Comparison of ENCODE assay signal across 8 cellular contexts in genomic region chr1:36351222-36351977, GRCh38. TPM values are rescaled to one million over a fixed set of nuclear protein-coding genes. Genes with fewer than 3 reads are reported as not detected.
DNase-seq lines count a peak whose midpoint lies in the region; ATAC-seq and TF ChIP-seq lines count a peak whose summit lies in the region.

No MANE protein-coding gene starts in this region.

- no peak for TF ChIP-seq CTCF in CD8-positive, alpha-beta T cell (IDR thresholded peaks at IDR 0.05)
- TF ChIP-seq CTCF in PC-3 (conservative IDR thresholded peaks at IDR 0.05; ENCODE audit: low read depth, low read length) (peak; percentile 21; the same call in 1 of the 2 replicates), osteocyte (IDR thresholded peaks at IDR 0.05) (peak; percentile 44)

- H3K4me2 ChIP-seq in PC-3 (ENCODE audit: low read length) = peak overlapping the region; percentile 70

- POLR2A ChIA-PET in CD8-positive, alpha-beta T cell (lab: Charles Lee) = interaction anchor here (1.8 kb wide), 1 partner anchor 16 kb away, joined by 10 read pairs; no protein-coding TSS in a partner anchor
- POLR2A ChIA-PET in PC-3 (lab: Charles Lee; ENCODE audit: unreplicated experiment) = interaction anchor here (1.3 kb wide), 1 partner anchor 35 kb away, joined by 15 read pairs; no protein-coding TSS in a partner anchor

- in situ Hi-C loops in G401 (cut with HindIII; ENCODE audit: low sequenced_read_pairs) = no loop called here

- H3K9me3 ChIP-seq in CD8-positive, alpha-beta T cell (ENCODE audit: low read length) = no peaks in the 10 kb centered on the region
- H3K9me3 ChIP-seq in PC-3 (ENCODE audit: low read length) = no peaks in the 10 kb centered on the region

- H3K9me3 Mint-ChIP-seq in CD8-positive, alpha-beta T cell = no peaks in the 10 kb centered on the region
- no peaks in the 10 kb centered on the region for H3K9me3 Mint-ChIP-seq in osteocyte (ENCODE audit: unreplicated experiment)

- H3K4me1 Mint-ChIP-seq in CD8-positive, alpha-beta T cell (ENCODE audit: low read depth) = peaks cover 13% of the 10 kb centered on the region
- peaks cover 51% of the 10 kb centered on the region for H3K4me1 Mint-ChIP-seq in osteocyte (ENCODE audit: unreplicated experiment)

- H3K27me3 ChIP-seq in CD8-positive, alpha-beta T cell (ENCODE audit: insufficient read depth, low read length) = no peaks in the 10 kb centered on the region
- H3K27me3 ChIP-seq in PC-3 (ENCODE audit: low read length) = no peaks in the 10 kb centered on the region

- peak; percentile 15 for ATAC-seq in CD8-positive, alpha-beta T cell
- ATAC-seq in PC-3 (peak; percentile 68), HG02870 (IDR thresholded peaks at IDR 0.05; ENCODE audit: unreplicated experiment) (no peak)

- H3F3A ChIP-seq in PC-3 (ENCODE audit: low read length, unreplicated experiment) = no peaks in the 10 kb centered on the region

- CTCF ChIA-PET in CD8-positive, alpha-beta T cell (lab: Charles Lee) = interaction anchor here (0.9 to 11.5 kb wide), 5 partner anchors 9 to 202 kb away, joined by 3 to 86 read pairs (median 3); partner anchors contain the start of gene SH3D21
- CTCF ChIA-PET in PC-3 (lab: Charles Lee) = interaction anchor here (0.8 to 2.3 kb wide), 3 partner anchors 8 to 51 kb away, joined by 3 to 11 read pairs (median 4); no protein-coding TSS in a partner anchor

- no peaks in the 10 kb centered on the region for H4K20me1 ChIP-seq in PC-3 (ENCODE audit: low read length)

- H3K4me1 ChIP-seq in CD8-positive, alpha-beta T cell (ENCODE audit: insufficient read depth, low read length) = peaks cover 18% of the 10 kb centered on the region
- peaks cover 49% of the 10 kb centered on the region for H3K4me1 ChIP-seq in PC-3 (ENCODE audit: insufficient read depth, low read length)

- peaks cover 69% of the 10 kb centered on the region for H3K36me3 Mint-ChIP-seq in CD8-positive, alpha-beta T cell
- H3K36me3 Mint-ChIP-seq in osteocyte (ENCODE audit: unreplicated experiment) = peaks cover 26% of the 10 kb centered on the region

- peak overlapping the region; percentile 67 for H3K9ac ChIP-seq in PC-3 (ENCODE audit: low read length)

- no peaks in the 10 kb centered on the region for H3K27me3 Mint-ChIP-seq in CD8-positive, alpha-beta T cell (ENCODE audit: low read depth)
- no peaks in the 10 kb centered on the region for H3K27me3 Mint-ChIP-seq in osteocyte (ENCODE audit: unreplicated experiment)

- no peak overlapping the region for H3K27ac ChIP-seq in CD8-positive, alpha-beta T cell (ENCODE audit: low read depth, low read length)
- H3K27ac ChIP-seq in PC-3 (ENCODE audit: low read length) (peak overlapping the region; percentile 92), epithelial cell of prostate (peak overlapping the region; percentile 95)

- 0 out of 2 replicates have a peak overlapping the region, but pooled peaks have one; percentile 8 for H2AFZ ChIP-seq in PC-3 (ENCODE audit: low read length)

- H3K27ac Mint-ChIP-seq in CD8-positive, alpha-beta T cell = no peak overlapping the region
- H3K27ac Mint-ChIP-seq in osteocyte (ENCODE audit: unreplicated experiment) = peak overlapping the region; percentile 99

- no peaks in the 10 kb centered on the region for H3K9me2 ChIP-seq in PC-3 (replicated peaks; ENCODE audit: low read length)

- intact Hi-C loops in CD8-positive, alpha-beta T cell (cut with DNase I, micrococcal nuclease) = no loop called here
- intact Hi-C loops in PC-3 (cut with micrococcal nuclease) = no loop called here

- BruUV-seq in PC-3 (replicated peaks; lab: Mats Ljungman, UMichigan) = no TSS peak

- no peaks in the 10 kb centered on the region for H3K79me2 ChIP-seq in PC-3 (ENCODE audit: low read length)

- H3K4me3 Mint-ChIP-seq in CD8-positive, alpha-beta T cell = no peak overlapping the region
- peak overlapping the region; percentile 53 for H3K4me3 Mint-ChIP-seq in osteocyte (ENCODE audit: unreplicated experiment)

- DNase-seq in CD8-positive, alpha-beta T cell = no peak
- DNase-seq in PC-3 (peak; percentile 91), epithelial cell of prostate (ENCODE audit: low read depth, low spot score) (no peak), osteocyte (ENCODE audit: extremely low spot score, unreplicated experiment) (no peak), G401 (ENCODE audit: low spot score) (no peak), NCI-H1930 (lab: John Stamatoyannopoulos, UW) (no peak), NCI-H446 treated with DMSO at 0.1 percent for 48 hours (lab: John Stamatoyannopoulos, UW) (no peak)

- peaks cover 24% of the 10 kb centered on the region for H3K36me3 ChIP-seq in CD8-positive, alpha-beta T cell (ENCODE audit: insufficient read depth, low read length)
- peaks cover 26% of the 10 kb centered on the region for H3K36me3 ChIP-seq in PC-3 (ENCODE audit: low read depth, low read length)

- no peak overlapping the region for H3K4me3 ChIP-seq in CD8-positive, alpha-beta T cell (ENCODE audit: low read depth, low read length)
- no peak overlapping the region; the same call in 1 of the 2 replicates for H3K4me3 ChIP-seq in PC-3 (ENCODE audit: low read length)

RNA-seq across cellular contexts. Expression of gene EVA1B, which starts 28.0 kb away (rescaled TPM):
- total RNA-seq in CD8-positive, alpha-beta T cell = 1 to 10 TPM in 1 of 2 experiments, under 1 TPM in 1; 0.97 to 1.2 TPM
- 89.1 and 104 TPM in 2 replicates for total RNA-seq in PC-3 (2014; rRNA removed)
- 113 and 115 TPM in 2 replicates for total RNA-seq in osteocyte
- 46.3 and 91.0 TPM in 2 replicates for total RNA-seq in G401 (2014; rRNA removed; shearing (Covaris generic))

RNA-seq across cellular contexts. Expression of gene STK40, which starts 34.3 kb away (rescaled TPM):
- total RNA-seq in CD8-positive, alpha-beta T cell = 10 to 100 TPM; 13.4 to 16.9 TPM
- 14.4 and 15.9 TPM in 2 replicates for total RNA-seq in PC-3 (2014; rRNA removed)
- 42.0 and 45.0 TPM in 2 replicates for total RNA-seq in osteocyte
- total RNA-seq in G401 (2014; rRNA removed; shearing (Covaris generic)) = 13.6 and 19.9 TPM in 2 replicates

RNA-seq across cellular contexts. Expression of gene SH3D21, which starts 45.2 kb away (rescaled TPM):
- 1 to 10 TPM; 2.1 to 2.2 TPM for total RNA-seq in CD8-positive, alpha-beta T cell
- total RNA-seq in PC-3 (2014; rRNA removed) (11.3 and 16.4 TPM in 2 replicates), osteocyte (5.1 and 6.4 TPM in 2 replicates)
- 1.9 and 4.1 TPM in 2 replicates for total RNA-seq in G401 (2014; rRNA removed; shearing (Covaris generic))

RNA-seq across cellular contexts. Expression of gene LSM10, which starts 46.3 kb away (rescaled TPM):
- 10 to 100 TPM; 20.9 to 21.4 TPM for total RNA-seq in CD8-positive, alpha-beta T cell
- total RNA-seq in PC-3 (2014; rRNA removed) (19.2 and 35.2 TPM in 2 replicates), osteocyte (46.5 and 48.2 TPM in 2 replicates)
- 37.5 and 57.9 TPM in 2 replicates for total RNA-seq in G401 (2014; rRNA removed; shearing (Covaris generic))

Comparison
In these comparisons a context has a peak if more than half of its experiments do, and no peak if none do; other contexts are left out.
1. RNA of gene EVA1B, which starts 28.0 kb away (total RNA-seq): 113 to 115 TPM in osteocyte, 89.1 to 104 TPM in PC-3 and 46.3 to 91.0 TPM in G401; 0.97 to 1.2 TPM in CD8-positive, alpha-beta T cell; every median in the first group is over 10 times any median in the second.